Comparison of ENCODE assay signal across 27 cellular contexts in genomic region chr15:59332009-59332408, GRCh38.
"Had no signal": no experiment of that assay in that cellular context is flagged by ENCODE, and none has a peak within 500 bp of the region (broad histone marks: within the 10 kb centered on the region; RNA-seq: fewer than 3 reads in every experiment).

No MANE protein-coding gene starts in this region.

- H3K4me1 ChIP-seq: parathyroid adenoma had no signal

- H3K27ac Mint-ChIP-seq: activated CD4-positive, alpha-beta memory T cell treated with anti-CD3 and anti-CD28 coated beads, Interleukin-2, amount 10 ng/mL, durations not matched to agents 7 days and 5 days; activated CD4-positive, alpha-beta T cell treated with anti-CD3 and anti-CD28 coated beads, Interleukin-2, amount 10 ng/mL, durations not matched to agents 7 days and 5 days; activated T-helper 17 cell treated with anti-CD3 and anti-CD28 coated beads, Interleukin-2, amount 50 U/mL, for 72 hours; naive thymus-derived CD8-positive, alpha-beta T cell; type B pancreatic cell had no signal

- H3K27ac ChIP-seq: brain microvascular endothelial cell, coronary artery, dorsolateral prefrontal cortex, gastrocnemius medialis, left lung, parathyroid adenoma, right atrium auricular region, testis, uterus had no signal

- H3K4me3 Mint-ChIP-seq: activated CD4-positive, alpha-beta memory T cell treated with anti-CD3 and anti-CD28 coated beads, Interleukin-2, amount 10 ng/mL, durations not matched to agents 7 days and 5 days; activated CD4-positive, alpha-beta T cell treated with anti-CD3 and anti-CD28 coated beads, Interleukin-2, amount 10 ng/mL, durations not matched to agents 7 days and 5 days; activated T-cell treated with anti-CD3 and anti-CD28 coated beads, Interleukin-2, amount 50 U/mL, for 4 hours; activated T-helper 17 cell treated with anti-CD3 and anti-CD28 coated beads, Interleukin-2, amount 50 U/mL, for 72 hours; naive thymus-derived CD8-positive, alpha-beta T cell; neural crest cell; type B pancreatic cell had no signal

- H3K79me2 ChIP-seq: parathyroid adenoma had no signal

- H3K36me3 Mint-ChIP-seq: naive thymus-derived CD8-positive, alpha-beta T cell; type B pancreatic cell had no signal

- ATAC-seq: activated T-cell treated with anti-CD3 and anti-CD28 coated beads, Interleukin-2, amount 50 U/mL, for 4 hours; activated T-helper 17 cell treated with anti-CD3 and anti-CD28 coated beads, Interleukin-2, amount 50 U/mL, for 72 hours; gastrocnemius medialis; left lung; naive thymus-derived CD8-positive, alpha-beta T cell had no signal

- H3K9ac ChIP-seq: parathyroid adenoma had no signal

- DNase-seq: activated CD4-positive, alpha-beta memory T cell treated with anti-CD3 and anti-CD28 coated beads, Interleukin-2, amount 10 ng/mL, durations not matched to agents 7 days and 5 days; activated CD4-positive, alpha-beta T cell treated with anti-CD3 and anti-CD28 coated beads for 1 hour; activated CD4-positive, alpha-beta T cell treated with anti-CD3 and anti-CD28 coated beads, Interleukin-2, amount 10 ng/mL, durations not matched to agents 7 days and 5 days; activated CD8-positive, alpha-beta memory T cell treated with anti-CD3 and anti-CD28 coated beads, Interleukin-2, amount 50 U/mL, for 48 hours; activated gamma-delta T cell treated with Interleukin-2 at 50 U/mL for 16 hours; activated naive CD4-positive, alpha-beta T cell treated with anti-CD3 and anti-CD28 coated beads, Interleukin-2, amount 50 U/mL, for 16 hours; activated T-cell treated with anti-CD3 and anti-CD28 coated beads, Interleukin-2, amount 50 U/mL, for 4 hours; amniotic stem cell; brain microvascular endothelial cell; dorsolateral prefrontal cortex; effector memory CD4-positive, alpha-beta T cell; gastrocnemius medialis; glutamatergic neuron; left lung; midbrain; naive thymus-derived CD8-positive, alpha-beta T cell; occipital lobe; stimulated activated CD4-positive, alpha-beta T cell treated with anti-CD3 and anti-CD28 coated beads, Interleukin-15, amount 100 ng/mL, for 24 hours; stimulated activated naive CD4-positive, alpha-beta T cell treated with Interleukin-2 at 50 U/mL for 16 hours; testis; uterus had no signal

- H3K36me3 ChIP-seq: brain microvascular endothelial cell, gastrocnemius medialis, left lung, right atrium auricular region, uterus had no signal

- H2AFZ ChIP-seq: parathyroid adenoma had no signal

- H3K9me3 ChIP-seq: gastrocnemius medialis, left lung, right atrium auricular region, testis, uterus had no signal

- H3K4me3 ChIP-seq: coronary artery, dorsolateral prefrontal cortex, gastrocnemius medialis, left lung, right atrium auricular region, testis, uterus had no signal

- H3K27me3 Mint-ChIP-seq: type B pancreatic cell had no signal

- H3K4me1 Mint-ChIP-seq: activated T-helper 17 cell treated with anti-CD3 and anti-CD28 coated beads, Interleukin-2, amount 50 U/mL, for 72 hours had no signal

- H3K27me3 ChIP-seq: brain microvascular endothelial cell, dorsolateral prefrontal cortex, gastrocnemius medialis, left lung, right atrium auricular region, testis, uterus had no signal

- H3K9me3 Mint-ChIP-seq: activated CD4-positive, alpha-beta memory T cell treated with anti-CD3 and anti-CD28 coated beads, Interleukin-2, amount 10 ng/mL, durations not matched to agents 7 days and 5 days; activated CD4-positive, alpha-beta T cell treated with anti-CD3 and anti-CD28 coated beads, Interleukin-2, amount 10 ng/mL, durations not matched to agents 7 days and 5 days; activated T-cell treated with anti-CD3 and anti-CD28 coated beads, Interleukin-2, amount 50 U/mL, for 4 hours; activated T-helper 17 cell treated with anti-CD3 and anti-CD28 coated beads, Interleukin-2, amount 50 U/mL, for 72 hours; naive thymus-derived CD8-positive, alpha-beta T cell; neural crest cell; type B pancreatic cell had no signal
